ENCODE assay signal across 16 cellular contexts in the genomic region with DNA sequence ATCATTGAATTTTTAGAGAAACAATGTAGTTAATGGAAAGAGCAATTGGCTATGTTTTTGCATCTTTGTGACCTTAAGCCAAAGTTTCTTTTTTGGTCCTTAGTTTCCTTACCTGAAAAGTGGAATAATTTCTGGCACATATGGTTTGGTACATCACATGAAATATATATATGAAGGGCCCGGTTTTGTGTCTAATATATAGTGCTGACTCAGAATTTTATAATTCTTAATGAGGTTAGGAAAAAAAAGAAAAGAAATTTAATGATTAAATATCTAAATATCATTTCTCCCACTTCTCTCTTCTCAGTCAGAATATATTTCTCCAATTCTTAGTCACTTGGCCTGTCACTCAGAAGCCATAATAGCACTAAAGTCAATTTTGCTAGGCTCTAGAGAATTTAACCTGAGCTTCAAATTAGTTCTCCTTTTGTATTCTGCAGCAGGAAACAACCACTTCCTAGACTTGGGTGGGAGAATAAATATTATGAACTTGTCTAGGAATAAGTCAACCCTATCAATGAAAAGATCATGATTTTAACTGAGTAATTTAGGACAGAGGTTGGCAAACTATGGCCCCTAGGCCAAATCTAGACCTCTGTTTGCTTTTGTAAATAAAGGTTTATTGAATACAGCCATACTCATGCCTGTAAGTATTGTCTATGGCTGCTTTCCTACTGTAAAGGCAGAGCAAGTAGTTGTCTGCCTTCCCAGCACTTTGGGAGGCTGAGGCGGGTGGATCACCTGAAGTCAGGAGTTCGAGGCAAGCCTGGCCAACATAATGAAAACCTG. TPM values are rescaled to one million over a fixed set of nuclear protein-coding genes. Genes with fewer than 3 reads are reported as not detected.
"Had no signal": no experiment of that assay in that cellular context is flagged by ENCODE, and none has a peak within 500 bp of the region (broad histone marks: within the 10 kb centered on the region; RNA-seq: fewer than 3 reads in every experiment).

No MANE protein-coding gene starts in this region.

- ATAC-seq: left colon; lower lobe of right lung; natural killer cell; stimulated activated effector memory CD8-positive, alpha-beta T cell treated with anti-CD3 and anti-CD28 coated beads, Interleukin-12 subunit alpha, Interleukin-12 subunit beta, amount 100 ng/mL, for 72 hours had no signal

- H3K4me3 ChIP-seq: hepatocyte, lower lobe of right lung, sigmoid colon, stomach, testis had no signal

- DNase-seq: activated CD4-positive, alpha-beta T cell treated with anti-CD3 and anti-CD28 coated beads, Interleukin-2, amount 50 U/mL, for 48 hours; activated gamma-delta T cell treated with Interleukin-2 at 50 U/mL for 16 hours; amniotic stem cell; effector memory CD4-positive, alpha-beta T cell; left colon; lower lobe of right lung; natural killer cell; sigmoid colon; stimulated activated CD4-positive, alpha-beta T cell treated with anti-CD3 and anti-CD28 coated beads, Interleukin-4, amount 100 ng/mL, for 24 hours; stomach; testis had no signal

- H3K4me2 ChIP-seq: hepatocyte had no signal

- H3K36me3 ChIP-seq: lower lobe of right lung, neutrophil, sigmoid colon, stomach had no signal

- H3K27ac ChIP-seq: hepatocyte, lower lobe of right lung, neutrophil, sigmoid colon, stomach, testis had no signal

- H3K27me3 ChIP-seq: hepatocyte, neutrophil, sigmoid colon, stomach, testis had no signal

- H2AFZ ChIP-seq: hepatocyte had no signal

- FAIRE-seq: TTC549 had no signal

- H3K9me3 ChIP-seq: lower lobe of right lung, neutrophil, sigmoid colon, stomach, testis had no signal

- H3K4me1 ChIP-seq: lower lobe of right lung, testis had no signal

RNA-seq across cellular contexts. Expression of gene PPP1R9A, which starts 34.6 kb away (rescaled TPM):
- total RNA-seq: activated T-helper 1 cell treated with anti-CD3 and anti-CD28 coated beads, Interleukin-12 subunit alpha, Interleukin-12 subunit beta, Interleukin-2, Interleukin-4 antibody, amounts not matched to agents 30 ng/mL and 10 ng/mL and 1 ng/mL, durations not matched to agents 14 hours and 24 hours and 36 hours had no signal
